In genomic region chr3:45994661-45995369, GRCh38 we compare ENCODE assay signal across 1 cellular context.
TF ChIP-seq lines count a peak whose summit lies in the region.

No MANE protein-coding gene starts in this region.

TF ChIP-seq in HCT116, 20 proteins besides CTCF, POLR2A, EP300 and RAD21 (continued from another document):
- TF ChIP-seq ZFX (IDR thresholded peaks at IDR 0.05) (no peak), CBX3 (IDR thresholded peaks at IDR 0.05; ENCODE audit: low read depth) (no peak), ZNF274 (IDR thresholded peaks at IDR 0.05; ENCODE audit: low read depth, low read length) (no peak), ELF1 (IDR thresholded peaks at IDR 0.05; ENCODE audit: borderline replicate concordance, low read depth) (no peak), JUND (IDR thresholded peaks at IDR 0.05) (no peak)
TF ChIP-seq in HCT116: peak in this region for 0.
